Comparison of ENCODE assay signal across 29 cellular contexts in the genomic region with DNA sequence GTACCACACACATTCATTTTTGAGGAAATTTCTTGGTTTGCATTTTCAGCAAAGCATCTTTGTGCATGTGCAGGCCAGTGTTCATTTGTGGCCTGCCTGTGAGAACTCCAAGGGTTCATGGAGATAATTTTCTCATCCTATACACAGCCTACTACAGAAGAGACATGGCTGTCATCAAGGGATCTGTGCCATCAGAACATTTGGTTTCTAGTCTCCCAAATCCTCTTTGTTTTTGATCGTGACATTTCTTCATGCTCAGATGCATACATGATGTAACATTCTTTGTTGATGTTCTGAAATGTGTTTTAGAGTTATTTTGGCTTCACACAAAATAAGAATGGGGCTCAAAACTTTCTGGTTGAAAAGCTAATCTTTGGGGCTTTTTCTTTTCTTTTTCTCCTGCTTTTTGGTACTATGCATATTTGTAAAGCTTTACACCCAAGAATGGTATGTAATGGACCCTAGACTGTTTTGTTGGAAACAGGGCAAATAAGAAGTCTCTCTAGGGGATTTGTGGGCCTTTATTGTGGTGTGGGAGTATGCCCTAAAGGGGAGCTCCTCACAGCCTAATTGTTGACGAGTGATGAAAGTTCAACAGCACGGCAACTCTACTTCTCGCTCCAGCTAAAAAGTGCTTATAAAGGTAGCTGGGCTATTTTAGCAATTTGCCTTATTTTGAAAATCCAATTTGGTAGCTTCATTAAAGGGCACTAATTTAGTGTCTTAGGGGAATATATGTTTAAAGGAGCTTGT. TPM values are rescaled to one million over a fixed set of nuclear protein-coding genes. Genes with fewer than 3 reads are reported as not detected.
"Had no signal": no experiment of that assay in that cellular context is flagged by ENCODE, and none has a peak within 500 bp of the region (broad histone marks: within the 10 kb centered on the region; RNA-seq: fewer than 3 reads in every experiment).

No MANE protein-coding gene starts in this region.

- H3K27ac Mint-ChIP-seq: activated CD4-positive, alpha-beta memory T cell treated with anti-CD3 and anti-CD28 coated beads, Interleukin-2, amount 10 ng/mL, durations not matched to agents 7 days and 5 days; activated CD4-positive, alpha-beta T cell treated with anti-CD3 and anti-CD28 coated beads, Interleukin-2, amount 10 ng/mL, durations not matched to agents 7 days and 5 days; activated naive CD4-positive, alpha-beta T cell treated with anti-CD3 and anti-CD28 coated beads, Interleukin-2, amount 50 U/mL, for 24 hours; activated naive CD8-positive, alpha-beta T cell treated with anti-CD3 and anti-CD28 coated beads, Interleukin-2, amount 50 U/mL, for 24 hours; activated T-cell treated with anti-CD3 and anti-CD28 coated beads, Interleukin-2, amount 50 U/mL, for 24 hours; activated T-helper 17 cell treated with anti-CD3 and anti-CD28 coated beads, Interleukin-2, amount 50 U/mL, for 72 hours; natural killer cell; progenitor cell of endocrine pancreas; WTC11 had no signal

- H3K27me3 ChIP-seq: vagina had no signal

- H3K4me1 Mint-ChIP-seq: activated naive CD4-positive, alpha-beta T cell treated with anti-CD3 and anti-CD28 coated beads, Interleukin-2, amount 50 U/mL, for 24 hours; activated T-helper 17 cell treated with anti-CD3 and anti-CD28 coated beads, Interleukin-2, amount 50 U/mL, for 72 hours; natural killer cell had no signal

- H3K36me3 ChIP-seq: left lung, lower lobe of right lung, thyroid gland, upper lobe of left lung, vagina had no signal

- H3K9me3 Mint-ChIP-seq: activated CD4-positive, alpha-beta memory T cell treated with anti-CD3 and anti-CD28 coated beads, Interleukin-2, amount 10 ng/mL, durations not matched to agents 7 days and 5 days; activated CD4-positive, alpha-beta T cell treated with anti-CD3 and anti-CD28 coated beads, Interleukin-2, amount 10 ng/mL, durations not matched to agents 7 days and 5 days; activated naive CD4-positive, alpha-beta T cell treated with anti-CD3 and anti-CD28 coated beads, Interleukin-2, amount 50 U/mL, for 24 hours; activated naive CD8-positive, alpha-beta T cell treated with anti-CD3 and anti-CD28 coated beads, Interleukin-2, amount 50 U/mL, for 24 hours; activated T-cell treated with anti-CD3 and anti-CD28 coated beads, Interleukin-2, amount 50 U/mL, for 24 hours had no signal

- H3K9me3 ChIP-seq: left lung, lower lobe of right lung, thyroid gland, upper lobe of left lung, vagina had no signal

- H3K27ac ChIP-seq: coronary artery, left lung, lower lobe of right lung, skin epidermis, thyroid gland, upper lobe of left lung, vagina had no signal

- H3K36me3 Mint-ChIP-seq: activated naive CD4-positive, alpha-beta T cell treated with anti-CD3 and anti-CD28 coated beads, Interleukin-2, amount 50 U/mL, for 24 hours; WTC11 had no signal

- ATAC-seq: activated naive CD8-positive, alpha-beta T cell treated with anti-CD3 and anti-CD28 coated beads, Interleukin-2, amount 50 U/mL, for 24 hours; activated T-helper 17 cell treated with anti-CD3 and anti-CD28 coated beads, Interleukin-2, amount 50 U/mL, for 72 hours; left lung; lower lobe of right lung; natural killer cell; sciatic nerve; stimulated activated naive CD8-positive, alpha-beta T cell treated with anti-CD3 and anti-CD28 coated beads, Interleukin-15, Interleukin-2, amounts not matched to agents 100 U/mL and 50 U/mL, for 24 hours; WTC11 had no signal

- DNase-seq: activated CD4-positive, alpha-beta memory T cell treated with anti-CD3 and anti-CD28 coated beads, Interleukin-2, amount 10 ng/mL, durations not matched to agents 7 days and 5 days; activated CD4-positive, alpha-beta T cell treated with anti-CD3 and anti-CD28 coated beads for 1 hour; activated CD4-positive, alpha-beta T cell treated with anti-CD3 and anti-CD28 coated beads, Interleukin-2, amount 10 ng/mL, durations not matched to agents 7 days and 5 days; activated CD8-positive, alpha-beta memory T cell treated with anti-CD3 and anti-CD28 coated beads, Interleukin-2, amount 50 U/mL, for 48 hours; activated naive CD8-positive, alpha-beta T cell treated with anti-CD3 and anti-CD28 coated beads, Interleukin-2, amount 50 U/mL, for 24 hours; activated T-cell treated with anti-CD3 and anti-CD28 coated beads, Interleukin-2, amount 50 U/mL, for 24 hours; cerebellar nuclear complex; left lung; lower lobe of right lung; mesenchymal stem cell; natural killer cell; stimulated activated CD4-positive, alpha-beta T cell treated with anti-CD3 and anti-CD28 coated beads, Interleukin-12 subunit alpha, Interleukin-12 subunit beta, amount 100 ng/mL, for 4 hours; stimulated activated CD4-positive, alpha-beta T cell treated with anti-CD3 and anti-CD28 coated beads, Interleukin-4, amount 100 ng/mL, for 1 hour; stimulated activated naive CD8-positive, alpha-beta T cell treated with anti-CD3 and anti-CD28 coated beads, Interleukin-15, Interleukin-2, amounts not matched to agents 100 U/mL and 50 U/mL, for 24 hours; T-helper 2 cell; thyroid gland had no signal

- H3K4me3 ChIP-seq: coronary artery, left lung, lower lobe of right lung, skin epidermis, thyroid gland, upper lobe of left lung, vagina had no signal

- H3K4me3 Mint-ChIP-seq: activated CD4-positive, alpha-beta memory T cell treated with anti-CD3 and anti-CD28 coated beads, Interleukin-2, amount 10 ng/mL, durations not matched to agents 7 days and 5 days; activated CD4-positive, alpha-beta T cell treated with anti-CD3 and anti-CD28 coated beads, Interleukin-2, amount 10 ng/mL, durations not matched to agents 7 days and 5 days; activated naive CD4-positive, alpha-beta T cell treated with anti-CD3 and anti-CD28 coated beads, Interleukin-2, amount 50 U/mL, for 24 hours; activated naive CD8-positive, alpha-beta T cell treated with anti-CD3 and anti-CD28 coated beads, Interleukin-2, amount 50 U/mL, for 24 hours; activated T-cell treated with anti-CD3 and anti-CD28 coated beads, Interleukin-2, amount 50 U/mL, for 24 hours; activated T-helper 17 cell treated with anti-CD3 and anti-CD28 coated beads, Interleukin-2, amount 50 U/mL, for 72 hours; natural killer cell; WTC11 had no signal

RNA-seq across cellular contexts. Expression of gene ARPP21, which starts 3.2 kb away (rescaled TPM):
- total RNA-seq: activated CD4-positive, alpha-beta memory T cell treated with anti-CD3 and anti-CD28 coated beads, Interleukin-2, amount 10 ng/mL, durations not matched to agents 7 days and 5 days; activated CD4-positive, alpha-beta T cell treated with anti-CD3 and anti-CD28 coated beads, Interleukin-2, amount 10 ng/mL, durations not matched to agents 7 days and 5 days; activated T-helper 17 cell treated with anti-CD3 and anti-CD28 coated beads, Interleukin-2, amount 50 U/mL, for 72 hours; bronchial epithelial cell; endothelial cell of umbilical vein; fibroblast of lung; fibroblast of villous mesenchyme; left lung; lower lobe of right lung; natural killer cell; progenitor cell of endocrine pancreas; thyroid gland; upper lobe of left lung; vagina; WTC11 had no signal
